Comparison of ENCODE assay signal across 17 cellular contexts in the genomic region with DNA sequence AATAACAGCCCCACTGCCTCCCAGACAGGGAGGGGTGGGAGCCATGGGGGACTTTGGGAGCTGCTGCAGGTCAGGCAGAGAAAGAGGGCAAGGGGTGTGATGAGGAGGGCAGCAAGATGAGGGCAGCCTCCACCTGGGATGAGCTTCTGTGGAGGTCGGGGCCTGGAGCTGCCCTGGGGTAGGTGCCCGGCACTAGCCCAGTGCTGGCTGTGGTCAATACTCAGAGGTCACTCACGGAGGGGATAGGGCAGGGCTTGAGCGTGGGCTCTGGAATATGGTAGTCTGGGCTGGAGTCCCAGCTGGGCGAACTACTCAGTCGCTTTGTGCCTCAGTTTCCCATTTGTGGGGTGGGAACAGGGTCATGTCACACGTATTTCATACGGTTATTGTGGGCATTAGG.
DNase-seq lines count a peak whose midpoint lies in the region; ATAC-seq, FAIRE-seq and TF ChIP-seq lines count a peak whose summit lies in the region.
"Had no signal": no experiment of that assay in that cellular context is flagged by ENCODE, and none has a peak within 500 bp of the region (broad histone marks: within the 10 kb centered on the region; RNA-seq: fewer than 3 reads in every experiment).

No MANE protein-coding gene starts in this region.

- H3K27ac ChIP-seq in IMR-90 (ENCODE audit: insufficient read depth, low read length): no peak overlapping the region
- no peak overlapping the region for H3K27ac ChIP-seq in kidney (ENCODE audit: low read depth in 2 of 2, low read length in 2 of 2)
- no peak overlapping the region for H3K27ac ChIP-seq in neuronal stem cell (replicated peaks; ENCODE audit: low read length)
- H3K27ac ChIP-seq in thyroid gland: no peak overlapping the region

- no peak overlapping the region for H3K4ac ChIP-seq in IMR-90 (ENCODE audit: low read depth, low read length)
- no peak overlapping the region for H3K4ac ChIP-seq in neuronal stem cell (ENCODE audit: low read length)

- 92% methylated on average over 2 of the region's 8 CpGs; no CpG with 5 or more reads in 1 of the 2 experiments for WGBS in IMR-90 (ENCODE audit: extremely low coverage in 2 of 2, insufficient read length in 1 of 2), 2 experiments
- WGBS in neuronal stem cell (ENCODE audit: extremely low coverage in 2 of 2, insufficient read length in 2 of 2, insufficient replicate concordance in 1 of 2), 2 donors: no CpG with 5 or more reads among the region's 8 CpGs
- WGBS in thyroid gland, 2 donors: 82 to 87% methylated on average over 8 of the region's 8 CpGs

- H3K4me3 ChIP-seq in IMR-90 (ENCODE audit: insufficient read depth, low read depth, low read length) (no peak overlapping the region), kidney (ENCODE audit: low read length in 2 of 2) (no peak overlapping the region), neuronal stem cell (ENCODE audit: low read length in 2 of 2) (no peak overlapping the region), thyroid gland (replicated peaks in 1 of 3) (no peak overlapping the region)

- H2BK15ac ChIP-seq in IMR-90 (ENCODE audit: low read depth, low read length) (no peak overlapping the region), neuronal stem cell (ENCODE audit: low read length) (peak overlapping the region; percentile 9)

- no peak overlapping the region for H4K5ac ChIP-seq in IMR-90 (ENCODE audit: low read depth, low read length)

- H2AK5ac ChIP-seq in IMR-90 (ENCODE audit: low read depth, low read length) (peak overlapping the region; percentile 40; the same call in 1 of the 2 replicates), neuronal stem cell (ENCODE audit: low read depth, low read length) (peak overlapping the region; percentile 99)

- H3K56ac ChIP-seq in IMR-90 (ENCODE audit: extremely low read depth, insufficient read depth, low read length): no peak overlapping the region

- H3K4me1 ChIP-seq in IMR-90 (ENCODE audit: control insufficient read depth, insufficient read depth, low read length) (no peaks in the 10 kb centered on the region), kidney (ENCODE audit: control insufficient read depth in 1 of 2, insufficient read depth in 1 of 2, low read depth in 1 of 2, low read length in 2 of 2) (no peaks in the 10 kb centered on the region), neuronal stem cell (ENCODE audit: control insufficient read depth in 2 of 2, insufficient read depth in 1 of 2, low read depth in 1 of 2, low read length in 2 of 2) (peaks cover 0 to 4% of the 10 kb centered on the region in 2 donors), thyroid gland (no peaks in the 10 kb centered on the region)

- ATAC-seq in IMR-90 (ENCODE audit: low read depth) (no peak), HG03439 (IDR thresholded peaks at IDR 0.05; ENCODE audit: unreplicated experiment) (no peak)

- H2BK120ac ChIP-seq in IMR-90 (ENCODE audit: low read depth, low read length): no peak overlapping the region; the same call in 1 of the 2 replicates
- H2BK120ac ChIP-seq in neuronal stem cell (ENCODE audit: low read depth, low read length): peak overlapping the region; percentile 5

- POLR2A ChIA-PET in IMR-90 (lab: Charles Lee; ENCODE audit: unreplicated experiment): no interaction called here

- H2AFZ ChIP-seq in IMR-90 (replicated peaks; ENCODE audit: low read length, poor library complexity): no peak overlapping the region
- H2AFZ ChIP-seq in neuronal stem cell (ENCODE audit: low read length): no peak overlapping the region

- FAIRE-seq in kidney (lab: Jason Lieb, UNC): no peak
- FAIRE-seq: GM12892, H1 had no signal

- DNase-seq in IMR-90: no peak
- DNase-seq in kidney: peak; percentile 21
- no peak for DNase-seq in neuronal stem cell (ENCODE audit: low spot score)
- no peak for DNase-seq in thyroid gland
- DNase-seq in activated CD4-positive, alpha-beta T cell treated with anti-CD3 and anti-CD28 coated beads for 4 hours: no peak
- DNase-seq: C1 segment of cervical spinal cord; Calu3; CD4-positive, alpha-beta memory T cell; COR-L47; DMS53; DMS79 treated with DMSO at 0.1 percent for 48 hours; GF-D8; H7; HCEC 1CT had no signal

- no peak overlapping the region for H4K8ac ChIP-seq in IMR-90 (ENCODE audit: low read depth in 2 of 2, low read length in 2 of 2)
- H4K8ac ChIP-seq in neuronal stem cell (ENCODE audit: low read depth, low read length): no peak overlapping the region

- in situ Hi-C loops in IMR-90 (cut with MboI; ENCODE audit: low sequenced_read_pairs): no loop called here

- H3K9me1 ChIP-seq in IMR-90 (ENCODE audit: insufficient read depth, low read length): no peaks in the 10 kb centered on the region; the same call in 1 of the 2 replicates

- peak overlapping the region; percentile 50 for H2AK9ac ChIP-seq in IMR-90 (replicated peaks; ENCODE audit: low read depth, low read length, poor library complexity)

- TF ChIP-seq CTCF in IMR-90 (conservative IDR thresholded peaks at IDR 0.05; ENCODE audit: low read depth, low read length) (no peak), kidney (IDR thresholded peaks at IDR 0.05; ENCODE audit: borderline replicate concordance, extremely low read depth, insufficient read depth) (no peak), thyroid gland (IDR thresholded peaks at IDR 0.05) (no peak)

- no peaks in the 10 kb centered on the region for H4K20me1 ChIP-seq in IMR-90 (ENCODE audit: insufficient read depth, low read length)

- peak overlapping the region; percentile 78 for H2BK12ac ChIP-seq in neuronal stem cell (ENCODE audit: low read length)

- H3K79me1 ChIP-seq in IMR-90 (ENCODE audit: low read depth in 1 of 2, low read length in 2 of 2) (no peaks in the 10 kb centered on the region), neuronal stem cell (ENCODE audit: low read depth, low read length) (peaks cover 5% of the 10 kb centered on the region)

- H3K23ac ChIP-seq in IMR-90 (ENCODE audit: low read depth, low read length) (no peak overlapping the region), neuronal stem cell (ENCODE audit: low read depth, low read length, poor library complexity) (no peak overlapping the region)

- BruUV-seq in IMR-90 (replicated peaks; lab: Mats Ljungman, UMichigan): no TSS peak

- H3K14ac ChIP-seq in IMR-90 (replicated peaks; ENCODE audit: low read depth, low read length) (no peak overlapping the region; the same call in 1 of the 2 replicates), neuronal stem cell (ENCODE audit: low read length) (peak overlapping the region; percentile 63)

- intact Hi-C loops in IMR-90 (cut with micrococcal nuclease): no loop called here
- intact Hi-C loops in kidney (cut with DNase I): no loop called here
- intact Hi-C loops in thyroid gland (cut with DNase I): no loop called here

- no peak overlapping the region for H4K91ac ChIP-seq in IMR-90 (ENCODE audit: insufficient read depth, low read depth, low read length)
- H4K91ac ChIP-seq in neuronal stem cell (ENCODE audit: low read depth, low read length, poor library complexity): no peak overlapping the region

- dilution Hi-C loops in IMR-90 (cut with HindIII; ENCODE audit: low sequenced_read_pairs, unreplicated experiment): no loop called here

- no peak for TF ChIP-seq POLR2A in IMR-90 (IDR thresholded peaks at IDR 0.05; ENCODE audit: low read depth, low read length)
- no peak for TF ChIP-seq POLR2A in thyroid gland (IDR thresholded peaks at IDR 0.05)

- H3K4me2 ChIP-seq in IMR-90 (ENCODE audit: low read depth, low read length) (no peak overlapping the region), neuronal stem cell (ENCODE audit: insufficient read depth, low read length, poor library complexity, severe bottlenecking) (no peak overlapping the region)

- H3K27me3 ChIP-seq in IMR-90 (ENCODE audit: control insufficient read depth, insufficient read depth, low read length) (peaks cover 5% of the 10 kb centered on the region; the same call in 1 of the 2 replicates), neuronal stem cell (ENCODE audit: control insufficient read depth in 3 of 3, insufficient read depth in 3 of 3, low read depth in 1 of 3, low read length in 3 of 3) (peaks cover 0 to 42% (median 2%) of the 10 kb centered on the region in 3 experiments), thyroid gland (no peaks in the 10 kb centered on the region)

- TF ChIP-seq RAD21 in IMR-90 (IDR thresholded peaks at IDR 0.05; ENCODE audit: low read length): no peak

- CTCF ChIA-PET in IMR-90 (lab: Yijun Ruan, JAX): no interaction called here

- H3K9ac ChIP-seq in IMR-90 (ENCODE audit: low read depth, low read length) (no peak overlapping the region), kidney (ENCODE audit: low read length in 2 of 2) (no peak overlapping the region), neuronal stem cell (ENCODE audit: low read depth, low read length, poor library complexity) (no peak overlapping the region)

- no peak overlapping the region for H3K18ac ChIP-seq in IMR-90 (ENCODE audit: low read depth, low read length)
- H3K18ac ChIP-seq in neuronal stem cell (ENCODE audit: low read length): peak overlapping the region; percentile 53

- no peaks in the 10 kb centered on the region for H3K36me3 ChIP-seq in IMR-90 (ENCODE audit: control insufficient read depth, insufficient read depth, low read length)
- H3K36me3 ChIP-seq in kidney (ENCODE audit: control insufficient read depth in 1 of 2, insufficient read depth in 2 of 2, low read length in 2 of 2): no peaks in the 10 kb centered on the region
- no peaks in the 10 kb centered on the region for H3K36me3 ChIP-seq in neuronal stem cell (replicated peaks in 1 of 2; ENCODE audit: control insufficient read depth in 2 of 2, insufficient read depth in 2 of 2, low read length in 2 of 2)
- no peaks in the 10 kb centered on the region for H3K36me3 ChIP-seq in thyroid gland

- H2BK5ac ChIP-seq in IMR-90 (ENCODE audit: low read depth, low read length, poor library complexity, severe bottlenecking) (no peak overlapping the region), neuronal stem cell (ENCODE audit: low read length) (peak overlapping the region; percentile 45)

- H2BK20ac ChIP-seq in IMR-90 (ENCODE audit: low read depth, low read length): no peak overlapping the region

- H3K9me3 ChIP-seq in IMR-90 (ENCODE audit: control insufficient read depth, insufficient read depth, low read length): no peaks in the 10 kb centered on the region
- no peaks in the 10 kb centered on the region for H3K9me3 ChIP-seq in kidney (ENCODE audit: control insufficient read depth in 1 of 2, low read length in 2 of 2)
- H3K9me3 ChIP-seq in neuronal stem cell (replicated peaks in 1 of 2; ENCODE audit: control insufficient read depth in 2 of 2, insufficient read depth in 1 of 2, low read depth in 1 of 2, low read length in 2 of 2): peaks cover 0 to 5% of the 10 kb centered on the region in 2 donors
- no peaks in the 10 kb centered on the region for H3K9me3 ChIP-seq in thyroid gland

TF ChIP-seq in IMR-90, 13 proteins besides CTCF, POLR2A, EP300 and RAD21 (continues in another document):
- no peak for TF ChIP-seq MAZ (IDR thresholded peaks at IDR 0.05; ENCODE audit: borderline replicate concordance, low read depth, low read length)
- TF ChIP-seq, protein P1, sequence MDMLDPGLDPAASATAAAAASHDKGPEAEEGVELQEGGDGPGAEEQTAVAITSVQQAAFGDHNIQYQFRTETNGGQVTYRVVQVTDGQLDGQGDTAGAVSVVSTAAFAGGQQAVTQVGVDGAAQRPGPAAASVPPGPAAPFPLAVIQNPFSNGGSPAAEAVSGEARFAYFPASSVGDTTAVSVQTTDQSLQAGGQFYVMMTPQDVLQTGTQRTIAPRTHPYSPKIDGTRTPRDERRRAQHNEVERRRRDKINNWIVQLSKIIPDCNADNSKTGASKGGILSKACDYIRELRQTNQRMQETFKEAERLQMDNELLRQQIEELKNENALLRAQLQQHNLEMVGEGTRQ (IDR thresholded peaks at IDR 0.05; ENCODE audit: low read depth, low read length): no peak
